1 cellular context compared by ENCODE assay signal in genomic region chr17:43011728-43012472, GRCh38.
TF ChIP-seq lines count a peak whose summit lies in the region.

No MANE protein-coding gene starts in this region.

TF ChIP-seq in HepG2, 621 proteins besides CTCF, POLR2A, EP300 and RAD21 (continued from another document):
- TF ChIP-seq ZBTB40 (IDR thresholded peaks at IDR 0.05) = no peak
- no peak for TF ChIP-seq ZBTB40 (CRISPR knock-in tag; IDR thresholded peaks at IDR 0.05)
- TF ChIP-seq JDP2 (CRISPR knock-in tag; IDR thresholded peaks at IDR 0.05; ENCODE audit: borderline replicate concordance) = no peak; the same call in 1 of the 2 replicates
- TF ChIP-seq, protein P1, sequence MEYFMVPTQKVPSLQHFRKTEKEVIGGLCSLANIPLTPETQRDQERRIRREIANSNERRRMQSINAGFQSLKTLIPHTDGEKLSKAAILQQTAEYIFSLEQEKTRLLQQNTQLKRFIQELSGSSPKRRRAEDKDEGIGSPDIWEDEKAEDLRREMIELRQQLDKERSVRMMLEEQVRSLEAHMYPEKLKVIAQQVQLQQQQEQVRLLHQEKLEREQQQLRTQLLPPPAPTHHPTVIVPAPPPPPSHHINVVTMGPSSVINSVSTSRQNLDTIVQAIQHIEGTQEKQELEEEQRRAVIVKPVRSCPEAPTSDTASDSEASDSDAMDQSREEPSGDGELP (IDR thresholded peaks at IDR 0.05; ENCODE audit: borderline replicate concordance, low read depth) = peak; percentile 39; the same call in 1 of the 2 replicates
- TF ChIP-seq, protein P2, sequence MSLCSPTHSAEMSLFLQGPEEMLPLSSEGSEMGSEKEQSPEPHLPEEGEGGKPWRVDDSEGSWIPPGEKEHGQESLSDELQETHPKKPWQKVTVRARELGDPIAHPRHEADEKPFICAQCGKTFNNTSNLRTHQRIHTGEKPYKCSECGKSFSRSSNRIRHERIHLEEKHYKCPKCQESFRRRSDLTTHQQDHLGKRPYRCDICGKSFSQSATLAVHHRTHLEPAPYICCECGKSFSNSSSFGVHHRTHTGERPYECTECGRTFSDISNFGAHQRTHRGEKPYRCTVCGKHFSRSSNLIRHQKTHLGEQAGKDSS (CRISPR knock-in tag; IDR thresholded peaks at IDR 0.05; ENCODE audit: borderline replicate concordance, low read depth) = peak; percentile 98
- TF ChIP-seq ZFP62 (CRISPR knock-in tag; IDR thresholded peaks at IDR 0.05) = no peak
- TF ChIP-seq ZNF331 (CRISPR knock-in tag; IDR thresholded peaks at IDR 0.05) = peak; percentile 27; the same call in 1 of the 2 replicates
- TF ChIP-seq ZSCAN25 (CRISPR knock-in tag; IDR thresholded peaks at IDR 0.05) = no peak
- TF ChIP-seq NONO (IDR thresholded peaks at IDR 0.05) = no peak
- 0 out of 2 replicates have a peak, but pooled peaks have one; percentile 28 for TF ChIP-seq NONO (CRISPR knock-in tag; conservative IDR thresholded peaks at IDR 0.05)
- TF ChIP-seq PHF8 (CRISPR knock-in tag; IDR thresholded peaks at IDR 0.05) = peak; percentile 36; the same call in 1 of the 2 replicates
- TF ChIP-seq ZSCAN30 (CRISPR knock-in tag; IDR thresholded peaks at IDR 0.05) = no peak
- TF ChIP-seq NR3C1 (CRISPR knock-in tag; IDR thresholded peaks at IDR 0.05) = no peak
- TF ChIP-seq ZNF558 (CRISPR knock-in tag; IDR thresholded peaks at IDR 0.05; ENCODE audit: borderline replicate concordance) = no peak
- TF ChIP-seq KLF12 (CRISPR knock-in tag; IDR thresholded peaks at IDR 0.05; ENCODE audit: borderline replicate concordance) = 0 out of 2 replicates have a peak, but pooled peaks have one; percentile 5
- TF ChIP-seq FOXP4 (CRISPR knock-in tag; IDR thresholded peaks at IDR 0.05) = 0 out of 2 replicates have a peak, but pooled peaks have one; percentile 20
- no peak for TF ChIP-seq ZNF329 (CRISPR knock-in tag; IDR thresholded peaks at IDR 0.05; ENCODE audit: low read depth)
- no peak for TF ChIP-seq TRIM24 (CRISPR knock-in tag; IDR thresholded peaks at IDR 0.05)
- TF ChIP-seq, protein P3, sequence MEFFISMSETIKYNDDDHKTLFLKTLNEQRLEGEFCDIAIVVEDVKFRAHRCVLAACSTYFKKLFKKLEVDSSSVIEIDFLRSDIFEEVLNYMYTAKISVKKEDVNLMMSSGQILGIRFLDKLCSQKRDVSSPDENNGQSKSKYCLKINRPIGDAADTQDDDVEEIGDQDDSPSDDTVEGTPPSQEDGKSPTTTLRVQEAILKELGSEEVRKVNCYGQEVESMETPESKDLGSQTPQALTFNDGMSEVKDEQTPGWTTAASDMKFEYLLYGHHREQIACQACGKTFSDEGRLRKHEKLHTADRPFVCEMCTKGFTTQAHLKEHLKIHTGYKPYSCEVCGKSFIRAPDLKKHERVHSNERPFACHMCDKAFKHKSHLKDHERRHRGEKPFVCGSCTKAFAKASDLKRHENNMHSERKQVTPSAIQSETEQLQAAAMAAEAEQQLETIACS (CRISPR knock-in tag; IDR thresholded peaks at IDR 0.05) = no peak
- TF ChIP-seq, protein P4, sequence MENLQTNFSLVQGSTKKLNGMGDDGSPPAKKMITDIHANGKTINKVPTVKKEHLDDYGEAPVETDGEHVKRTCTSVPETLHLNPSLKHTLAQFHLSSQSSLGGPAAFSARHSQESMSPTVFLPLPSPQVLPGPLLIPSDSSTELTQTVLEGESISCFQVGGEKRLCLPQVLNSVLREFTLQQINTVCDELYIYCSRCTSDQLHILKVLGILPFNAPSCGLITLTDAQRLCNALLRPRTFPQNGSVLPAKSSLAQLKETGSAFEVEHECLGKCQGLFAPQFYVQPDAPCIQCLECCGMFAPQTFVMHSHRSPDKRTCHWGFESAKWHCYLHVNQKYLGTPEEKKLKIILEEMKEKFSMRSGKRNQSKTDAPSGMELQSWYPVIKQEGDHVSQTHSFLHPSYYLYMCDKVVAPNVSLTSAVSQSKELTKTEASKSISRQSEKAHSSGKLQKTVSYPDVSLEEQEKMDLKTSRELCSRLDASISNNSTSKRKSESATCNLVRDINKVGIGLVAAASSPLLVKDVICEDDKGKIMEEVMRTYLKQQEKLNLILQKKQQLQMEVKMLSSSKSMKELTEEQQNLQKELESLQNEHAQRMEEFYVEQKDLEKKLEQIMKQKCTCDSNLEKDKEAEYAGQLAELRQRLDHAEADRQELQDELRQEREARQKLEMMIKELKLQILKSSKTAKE (CRISPR knock-in tag; IDR thresholded peaks at IDR 0.05; ENCODE audit: borderline replicate concordance) = no peak
- TF ChIP-seq CEBPG (CRISPR knock-in tag; IDR thresholded peaks at IDR 0.05) = no peak
- TF ChIP-seq RARA (CRISPR knock-in tag; IDR thresholded peaks at IDR 0.05) = peak; percentile 44; the same call in 1 of the 2 replicates
- TF ChIP-seq HMG20B (CRISPR knock-in tag; conservative IDR thresholded peaks at IDR 0.05) = no peak
- TF ChIP-seq ZFP36L1 (CRISPR knock-in tag; IDR thresholded peaks at IDR 0.05) = no peak
- TF ChIP-seq, protein P5, sequence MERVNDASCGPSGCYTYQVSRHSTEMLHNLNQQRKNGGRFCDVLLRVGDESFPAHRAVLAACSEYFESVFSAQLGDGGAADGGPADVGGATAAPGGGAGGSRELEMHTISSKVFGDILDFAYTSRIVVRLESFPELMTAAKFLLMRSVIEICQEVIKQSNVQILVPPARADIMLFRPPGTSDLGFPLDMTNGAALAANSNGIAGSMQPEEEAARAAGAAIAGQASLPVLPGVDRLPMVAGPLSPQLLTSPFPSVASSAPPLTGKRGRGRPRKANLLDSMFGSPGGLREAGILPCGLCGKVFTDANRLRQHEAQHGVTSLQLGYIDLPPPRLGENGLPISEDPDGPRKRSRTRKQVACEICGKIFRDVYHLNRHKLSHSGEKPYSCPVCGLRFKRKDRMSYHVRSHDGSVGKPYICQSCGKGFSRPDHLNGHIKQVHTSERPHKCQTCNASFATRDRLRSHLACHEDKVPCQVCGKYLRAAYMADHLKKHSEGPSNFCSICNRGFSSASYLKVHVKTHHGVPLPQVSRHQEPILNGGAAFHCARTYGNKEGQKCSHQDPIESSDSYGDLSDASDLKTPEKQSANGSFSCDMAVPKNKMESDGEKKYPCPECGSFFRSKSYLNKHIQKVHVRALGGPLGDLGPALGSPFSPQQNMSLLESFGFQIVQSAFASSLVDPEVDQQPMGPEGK (CRISPR knock-in tag; IDR thresholded peaks at IDR 0.05) = peak; percentile 52
- no peak for TF ChIP-seq PCBP1 (IDR thresholded peaks at IDR 0.05; ENCODE audit: borderline replicate concordance, low read depth, low read length)
- no peak for TF ChIP-seq ZNF761 (CRISPR knock-in tag; conservative IDR thresholded peaks at IDR 0.05)
- 0 out of 2 replicates have a peak, but pooled peaks have one; percentile 47 for TF ChIP-seq SMAD1 (CRISPR knock-in tag; IDR thresholded peaks at IDR 0.05; ENCODE audit: borderline replicate concordance, low read depth)
- TF ChIP-seq, protein P6, sequence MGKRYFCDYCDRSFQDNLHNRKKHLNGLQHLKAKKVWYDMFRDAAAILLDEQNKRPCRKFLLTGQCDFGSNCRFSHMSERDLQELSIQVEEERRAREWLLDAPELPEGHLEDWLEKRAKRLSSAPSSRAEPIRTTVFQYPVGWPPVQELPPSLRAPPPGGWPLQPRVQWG (CRISPR knock-in tag; IDR thresholded peaks at IDR 0.05; ENCODE audit: borderline replicate concordance, low read depth) = no peak
- TF ChIP-seq, protein P7, sequence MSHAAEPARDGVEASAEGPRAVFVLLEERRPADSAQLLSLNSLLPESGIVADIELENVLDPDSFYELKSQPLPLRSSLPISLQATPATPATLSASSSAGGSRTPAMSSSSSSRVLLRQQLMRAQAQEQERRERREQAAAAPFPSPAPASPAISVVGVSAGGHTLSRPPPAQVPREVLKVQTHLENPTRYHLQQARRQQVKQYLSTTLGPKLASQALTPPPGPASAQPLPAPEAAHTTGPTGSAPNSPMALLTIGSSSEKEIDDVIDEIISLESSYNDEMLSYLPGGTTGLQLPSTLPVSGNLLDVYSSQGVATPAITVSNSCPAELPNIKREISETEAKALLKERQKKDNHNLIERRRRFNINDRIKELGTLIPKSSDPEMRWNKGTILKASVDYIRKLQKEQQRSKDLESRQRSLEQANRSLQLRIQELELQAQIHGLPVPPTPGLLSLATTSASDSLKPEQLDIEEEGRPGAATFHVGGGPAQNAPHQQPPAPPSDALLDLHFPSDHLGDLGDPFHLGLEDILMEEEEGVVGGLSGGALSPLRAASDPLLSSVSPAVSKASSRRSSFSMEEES (CRISPR knock-in tag; IDR thresholded peaks at IDR 0.05) = 0 out of 2 replicates have a peak, but pooled peaks have one; percentile 46
- 0 out of 2 replicates have a peak, but pooled peaks have one; percentile 14 for TF ChIP-seq GATAD2A (CRISPR knock-in tag; IDR thresholded peaks at IDR 0.05)
- TF ChIP-seq SP2 (CRISPR knock-in tag; IDR thresholded peaks at IDR 0.05) = no peak
